1 cellular context compared by ENCODE assay signal in the genomic region with DNA sequence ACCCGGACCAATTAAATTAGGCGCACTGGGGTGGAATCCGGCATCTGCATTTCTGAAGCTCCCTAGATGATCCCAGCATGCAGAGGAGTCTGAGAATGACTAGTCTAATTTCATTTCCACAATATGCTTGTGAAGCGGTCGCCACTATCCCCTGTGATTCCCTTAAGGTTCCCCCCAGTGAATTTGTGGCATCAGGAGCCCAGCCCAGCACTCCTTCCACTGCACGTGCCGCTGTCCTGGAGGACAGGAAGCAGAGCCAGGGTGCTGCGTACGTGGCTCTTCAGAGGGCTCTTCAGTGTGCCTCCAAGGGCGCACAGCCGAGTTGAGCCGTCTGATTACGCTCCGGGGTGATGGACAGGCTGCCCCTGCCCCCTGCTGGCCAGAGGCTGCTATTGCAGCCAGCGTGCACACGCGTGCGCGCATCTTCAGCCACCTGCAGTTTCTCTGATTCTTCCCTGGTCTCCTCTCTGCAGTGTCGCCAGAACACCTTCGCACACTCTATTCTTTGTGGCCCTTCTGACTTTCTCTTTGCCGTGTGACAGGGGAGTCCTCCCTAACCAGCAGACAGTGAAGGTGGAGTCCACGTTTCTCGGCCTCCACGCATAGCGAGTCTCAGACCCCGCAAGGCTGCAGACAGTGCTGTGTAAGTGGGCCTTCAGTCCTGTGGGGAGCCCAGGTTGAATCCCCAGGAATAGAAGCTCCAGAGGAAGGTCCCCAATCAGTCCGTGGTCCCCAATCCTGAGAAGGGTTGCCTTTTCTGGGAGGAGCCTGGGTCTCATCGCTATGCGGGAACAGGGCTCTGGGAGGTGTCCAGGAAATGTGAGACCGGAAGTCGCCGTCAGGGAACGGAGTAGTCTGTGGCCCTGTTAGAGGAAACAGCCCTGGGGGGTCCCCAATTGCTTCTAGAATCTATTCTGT.
TF ChIP-seq lines count a peak whose summit lies in the region.

No MANE protein-coding gene starts in this region.

TF ChIP-seq in IMR-90, 13 proteins besides CTCF, POLR2A, EP300 and RAD21:
- peak; percentile 40; the same call in 1 of the 2 replicates for TF ChIP-seq MXI1 (IDR thresholded peaks at IDR 0.05; ENCODE audit: borderline replicate concordance, low read depth, low read length)
- TF ChIP-seq BHLHE40 (IDR thresholded peaks at IDR 0.05; ENCODE audit: low read depth, low read length) = peak; percentile 84
- no peak for TF ChIP-seq USF2 (IDR thresholded peaks at IDR 0.05; ENCODE audit: low read depth, low read length)
- peak; percentile 58 for TF ChIP-seq SMC3 (IDR thresholded peaks at IDR 0.05; ENCODE audit: low read depth, low read length)
TF ChIP-seq in IMR-90: peak in this region for 3.
